25 cellular contexts compared by ENCODE assay signal in the genomic region with DNA sequence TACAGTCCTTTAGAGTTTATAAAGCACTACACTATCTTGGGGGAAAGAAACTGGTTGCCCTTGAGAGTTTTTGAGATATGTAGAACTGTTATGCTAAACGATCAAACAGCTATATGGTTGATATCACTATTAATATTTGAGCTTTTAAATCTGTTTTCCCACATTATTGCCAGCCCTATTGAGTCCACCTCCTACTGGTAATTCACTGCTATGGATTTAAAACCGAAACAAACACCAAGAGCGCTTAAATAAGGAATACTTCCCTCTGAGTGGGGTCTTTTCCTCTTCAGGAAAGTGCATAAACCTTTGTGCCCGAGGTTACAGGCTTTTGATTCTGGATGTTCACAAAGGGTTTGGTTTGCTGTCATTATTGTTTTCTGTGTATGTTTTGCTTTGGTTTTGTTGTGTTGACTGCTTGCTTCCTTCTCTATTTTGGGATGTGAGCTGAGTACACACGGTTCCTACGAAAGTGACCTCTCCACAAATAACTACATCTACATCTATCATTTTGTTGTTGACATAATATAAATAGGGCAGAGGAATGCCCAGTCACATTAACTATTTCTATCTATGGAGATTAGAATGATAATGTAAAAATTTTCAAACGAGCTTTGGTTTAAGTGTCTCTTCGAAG. TPM values are rescaled to one million over a fixed set of nuclear protein-coding genes. Genes with fewer than 3 reads are reported as not detected.
"Had no signal": no experiment of that assay in that cellular context is flagged by ENCODE, and none has a peak within 500 bp of the region (broad histone marks: within the 10 kb centered on the region; RNA-seq: fewer than 3 reads in every experiment).

No MANE protein-coding gene starts in this region.

- H3K36me3 Mint-ChIP-seq: activated naive CD4-positive, alpha-beta T cell treated with anti-CD3 and anti-CD28 coated beads, Interleukin-2, amount 50 U/mL, for 72 hours; immature natural killer cell had no signal

- H3K4me2 ChIP-seq: hepatocyte had no signal

- H3K4me3 Mint-ChIP-seq: activated T-helper 17 cell treated with anti-CD3 and anti-CD28 coated beads, Interleukin-2, amount 50 U/mL, for 72 hours; immature natural killer cell; naive B cell had no signal

- H3K36me3 ChIP-seq: brain microvascular endothelial cell, colonic mucosa, upper lobe of left lung, WERI-Rb-1 had no signal

- H3K27ac Mint-ChIP-seq: activated naive CD4-positive, alpha-beta T cell treated with anti-CD3 and anti-CD28 coated beads, Interleukin-2, amount 50 U/mL, for 72 hours; activated T-helper 17 cell treated with anti-CD3 and anti-CD28 coated beads, Interleukin-2, amount 50 U/mL, for 72 hours; immature natural killer cell had no signal

- H3K4me3 ChIP-seq: colonic mucosa, hepatocyte, lung, upper lobe of left lung had no signal

- ATAC-seq: activated naive CD4-positive, alpha-beta T cell treated with anti-CD3 and anti-CD28 coated beads, Interleukin-2, amount 50 U/mL, for 72 hours; activated T-helper 17 cell treated with anti-CD3 and anti-CD28 coated beads, Interleukin-2, amount 50 U/mL, for 72 hours; foreskin keratinocyte; left lobe of liver; stimulated activated naive CD8-positive, alpha-beta T cell treated with anti-CD3 and anti-CD28 coated beads, Interleukin-15, Interleukin-2, amounts not matched to agents 100 U/mL and 50 U/mL, for 24 hours had no signal

- H3K4me1 ChIP-seq: colonic mucosa, foreskin keratinocyte, upper lobe of left lung had no signal

- DNase-seq: activated T-cell treated with anti-CD3 and anti-CD28 coated beads, Interleukin-2, amount 50 U/mL, for 1 hour; aorta; brain microvascular endothelial cell; central memory CD4-positive, alpha-beta T cell; colonic mucosa; dorsolateral prefrontal cortex; foreskin keratinocyte; glutamatergic neuron; immature natural killer cell; naive B cell; occipital lobe; stimulated activated CD4-positive, alpha-beta T cell treated with anti-CD3 and anti-CD28 coated beads, Interleukin-12 subunit alpha, Interleukin-12 subunit beta, amount 100 ng/mL, for 4 hours; stimulated activated CD4-positive, alpha-beta T cell treated with anti-CD3 and anti-CD28 coated beads, Interleukin-4, amount 100 ng/mL, for 4 hours; stimulated activated naive CD8-positive, alpha-beta T cell treated with anti-CD3 and anti-CD28 coated beads, Interleukin-15, Interleukin-2, amounts not matched to agents 100 U/mL and 50 U/mL, for 24 hours; T-helper 1 cell; upper lobe of left lung; WERI-Rb-1 had no signal

- H3K4me1 Mint-ChIP-seq: activated T-helper 17 cell treated with anti-CD3 and anti-CD28 coated beads, Interleukin-2, amount 50 U/mL, for 72 hours; immature natural killer cell; naive B cell had no signal

- H3K9me3 Mint-ChIP-seq: activated T-helper 17 cell treated with anti-CD3 and anti-CD28 coated beads, Interleukin-2, amount 50 U/mL, for 72 hours had no signal

- H3K9me3 ChIP-seq: colonic mucosa, upper lobe of left lung had no signal

- H3K27ac ChIP-seq: brain microvascular endothelial cell, colonic mucosa, epithelial cell of prostate, foreskin keratinocyte, hepatocyte, upper lobe of left lung, WERI-Rb-1 had no signal

- H3K79me2 ChIP-seq: hepatocyte had no signal

- H2AFZ ChIP-seq: hepatocyte had no signal

- H3K27me3 ChIP-seq: brain microvascular endothelial cell, colonic mucosa, foreskin keratinocyte, hepatocyte, upper lobe of left lung had no signal

RNA-seq across cellular contexts. Expression of gene LGR5, which starts 44.8 kb away (rescaled TPM):
- total RNA-seq: activated naive CD4-positive, alpha-beta T cell treated with anti-CD3 and anti-CD28 coated beads, Interleukin-2, amount 50 U/mL, for 72 hours; activated T-helper 17 cell treated with anti-CD3 and anti-CD28 coated beads, Interleukin-2, amount 50 U/mL, for 72 hours; foreskin keratinocyte; kidney epithelial cell; mucosa of gallbladder; occipital lobe had no signal
